Comparison of ENCODE assay signal across 19 cellular contexts in the genomic region with DNA sequence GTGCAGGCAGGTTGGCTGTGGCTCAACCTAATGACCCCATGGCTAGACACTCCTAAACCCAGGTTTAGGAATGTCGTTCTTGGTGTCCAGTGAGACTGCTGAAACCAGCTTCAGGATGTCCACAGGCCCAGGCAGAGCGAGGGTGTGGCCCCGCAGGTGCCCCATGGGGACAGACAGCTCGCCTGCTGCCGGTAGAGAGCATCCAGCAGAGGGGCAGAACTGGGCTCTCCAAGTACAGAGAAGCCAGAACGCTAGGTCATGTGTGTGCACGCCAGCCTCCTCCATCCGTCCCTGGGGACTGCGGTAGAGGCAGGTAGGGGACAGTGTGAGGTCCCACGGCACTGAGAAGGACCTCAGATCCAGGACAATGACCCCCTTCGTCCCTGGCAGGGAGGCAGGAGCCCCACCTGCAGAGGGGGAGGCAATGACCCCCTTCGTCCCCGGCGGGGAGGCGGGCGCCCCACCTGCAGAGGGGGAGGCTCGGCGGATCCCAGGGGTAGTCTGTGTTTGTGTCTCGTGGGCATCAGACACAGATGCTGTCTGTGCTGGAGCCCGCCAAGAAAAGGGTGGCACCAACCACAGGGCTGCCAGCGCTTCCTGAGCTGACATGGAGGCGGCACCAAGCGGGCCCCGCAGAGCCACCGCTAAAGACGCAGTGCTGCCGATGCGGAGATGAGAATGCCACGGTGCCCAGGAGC.
DNase-seq lines count a peak whose midpoint lies in the region; ATAC-seq and TF ChIP-seq lines count a peak whose summit lies in the region.
"Had no signal": no experiment of that assay in that cellular context is flagged by ENCODE, and none has a peak within 500 bp of the region (broad histone marks: within the 10 kb centered on the region; RNA-seq: fewer than 3 reads in every experiment).

No MANE protein-coding gene starts in this region.

- H3K9me3 ChIP-seq in lower lobe of right lung (no peaks in the 10 kb centered on the region), OCI-LY7 (ENCODE audit: low read length) (no peaks in the 10 kb centered on the region)
- H3K9me3 ChIP-seq: Caco-2 had no signal

- BruUV-seq in OCI-LY7 (replicated peaks; lab: Mats Ljungman, UMichigan) = no TSS peak

- H3K27ac ChIP-seq in lower lobe of right lung = no peak overlapping the region
- no peak overlapping the region for H3K27ac ChIP-seq in OCI-LY7 (ENCODE audit: low read depth, low read length, poor library complexity, severe bottlenecking)
- H3K27ac ChIP-seq: coronary artery, KMS-11 had no signal

- H3K4me2 ChIP-seq in OCI-LY7 (ENCODE audit: low read length) = no peak overlapping the region
- H3K4me2 ChIP-seq: KMS-11 had no signal

- no peaks in the 10 kb centered on the region for H3K36me3 Mint-ChIP-seq in activated CD8-positive, alpha-beta T cell treated with anti-CD3 and anti-CD28 coated beads, Interleukin-2, amount 10 ng/mL, durations not matched to agents 7 days and 5 days (ENCODE audit: low read depth)

- no peak overlapping the region for H2AFZ ChIP-seq in OCI-LY7 (ENCODE audit: low read length)

- H3K9me3 Mint-ChIP-seq in stimulated activated naive CD8-positive, alpha-beta T cell treated with anti-CD3 and anti-CD28 coated beads, Interleukin-15, amount 100 ng/mL, for 72 hours = no peaks in the 10 kb centered on the region
- no peaks in the 10 kb centered on the region for H3K9me3 Mint-ChIP-seq in activated CD8-positive, alpha-beta T cell treated with anti-CD3 and anti-CD28 coated beads, Interleukin-2, amount 10 ng/mL, durations not matched to agents 7 days and 5 days (ENCODE audit: insufficient read depth)

- no peak overlapping the region for H3K27ac Mint-ChIP-seq in stimulated activated naive CD8-positive, alpha-beta T cell treated with anti-CD3 and anti-CD28 coated beads, Interleukin-15, amount 100 ng/mL, for 72 hours
- H3K27ac Mint-ChIP-seq in activated CD8-positive, alpha-beta T cell treated with anti-CD3 and anti-CD28 coated beads, Interleukin-2, amount 10 ng/mL, durations not matched to agents 7 days and 5 days = peak overlapping the region; percentile 58

- H3K27me3 ChIP-seq in lower lobe of right lung (ENCODE audit: low read depth) = peaks cover 63% of the 10 kb centered on the region

- intact Hi-C loops in lower lobe of right lung (cut with DNase I) (no loop called here), OCI-LY7 (cut with micrococcal nuclease; ENCODE audit: unreplicated experiment) (no loop called here)

- DNase-seq in stimulated activated naive CD8-positive, alpha-beta T cell treated with anti-CD3 and anti-CD28 coated beads, Interleukin-15, amount 100 ng/mL, for 72 hours = no peak
- DNase-seq in stimulated activated naive CD8-positive, alpha-beta T cell treated with anti-CD3 and anti-CD28 coated beads, Interleukin-15, Interleukin-2, amounts not matched to agents 100 U/mL and 50 U/mL, for 24 hours = no peak
- no peak for DNase-seq in activated CD8-positive, alpha-beta T cell treated with anti-CD3 and anti-CD28 coated beads, Interleukin-2, amount 10 ng/mL, durations not matched to agents 7 days and 5 days
- peak; percentile 42 for DNase-seq in lower lobe of right lung
- no peak for DNase-seq in OCI-LY7 (ENCODE audit: low spot score)
- no peak for DNase-seq in SW480 (ENCODE audit: low spot score)
- no peak for DNase-seq in DMS79 treated with DMSO at 0.1 percent for 48 hours (lab: John Stamatoyannopoulos, UW)
- DNase-seq: activated gamma-delta T cell; foreskin fibroblast; NCI-H1092; NCI-H2081 treated with DMSO at 0.1 percent for 48 hours; NCI-H524; SIG-M5; stimulated activated CD4-positive, alpha-beta T cell treated with anti-CD3 and anti-CD28 coated beads, Interleukin-2, amount 100 ng/mL, for 48 hours; T-helper 9 cell had no signal

- POLR2A ChIA-PET in activated CD8-positive, alpha-beta T cell treated with anti-CD3 and anti-CD28 coated beads, Interleukin-2, amount 10 ng/mL, durations not matched to agents 7 days and 5 days (lab: Charles Lee) = no interaction called here
- POLR2A ChIA-PET in OCI-LY7 (lab: Charles Lee) = no interaction called here

- H3K36me3 ChIP-seq in lower lobe of right lung (no peaks in the 10 kb centered on the region), OCI-LY7 (ENCODE audit: insufficient read depth, low read length) (no peaks in the 10 kb centered on the region)

- no peaks in the 10 kb centered on the region for H3K4me1 ChIP-seq in lower lobe of right lung
- no peaks in the 10 kb centered on the region for H3K4me1 ChIP-seq in OCI-LY7 (ENCODE audit: insufficient read depth, low read length, poor library complexity, severe bottlenecking)
- H3K4me1 ChIP-seq: Caco-2 had no signal

- CTCF ChIA-PET in activated CD8-positive, alpha-beta T cell treated with anti-CD3 and anti-CD28 coated beads, Interleukin-2, amount 10 ng/mL, durations not matched to agents 7 days and 5 days (lab: Charles Lee) = no interaction called here
- CTCF ChIA-PET in OCI-LY7 (lab: Charles Lee; ENCODE audit: unreplicated experiment) = no interaction called here

- peak overlapping the region; percentile 42 to 67 for H3K4me3 Mint-ChIP-seq in stimulated activated naive CD8-positive, alpha-beta T cell treated with anti-CD3 and anti-CD28 coated beads, Interleukin-15, amount 100 ng/mL, for 72 hours
- no peak overlapping the region for H3K4me3 Mint-ChIP-seq in activated CD8-positive, alpha-beta T cell treated with anti-CD3 and anti-CD28 coated beads, Interleukin-2, amount 10 ng/mL, durations not matched to agents 7 days and 5 days

- no peaks in the 10 kb centered on the region for H4K20me1 ChIP-seq in OCI-LY7 (ENCODE audit: insufficient read depth, low read length)

- TF ChIP-seq CTCF in lower lobe of right lung (IDR thresholded peaks at IDR 0.05) (no peak), OCI-LY7 (conservative IDR thresholded peaks at IDR 0.05; ENCODE audit: low read length) (no peak)

- no peaks in the 10 kb centered on the region for H3K79me2 ChIP-seq in OCI-LY7 (ENCODE audit: insufficient read depth, low read depth, low read length)

- peak; percentile 10 for ATAC-seq in stimulated activated naive CD8-positive, alpha-beta T cell treated with anti-CD3 and anti-CD28 coated beads, Interleukin-15, amount 100 ng/mL, for 72 hours
- no peak for ATAC-seq in stimulated activated naive CD8-positive, alpha-beta T cell treated with anti-CD3 and anti-CD28 coated beads, Interleukin-15, Interleukin-2, amounts not matched to agents 100 U/mL and 50 U/mL, for 24 hours
- no peak for ATAC-seq in activated CD8-positive, alpha-beta T cell treated with anti-CD3 and anti-CD28 coated beads, Interleukin-2, amount 10 ng/mL, durations not matched to agents 7 days and 5 days
- ATAC-seq in lower lobe of right lung = no peak
- no peak for ATAC-seq in HG02678 (IDR thresholded peaks at IDR 0.05; ENCODE audit: unreplicated experiment)

- H3K4me3 ChIP-seq in lower lobe of right lung = no peak overlapping the region
- no peak overlapping the region for H3K4me3 ChIP-seq in OCI-LY7 (ENCODE audit: low read depth, low read length, poor library complexity, severe bottlenecking)
- H3K4me3 ChIP-seq: coronary artery had no signal

- H3K27me3 Mint-ChIP-seq in stimulated activated naive CD8-positive, alpha-beta T cell treated with anti-CD3 and anti-CD28 coated beads, Interleukin-15, amount 100 ng/mL, for 72 hours = peaks cover 47% of the 10 kb centered on the region
- H3K27me3 Mint-ChIP-seq in activated CD8-positive, alpha-beta T cell treated with anti-CD3 and anti-CD28 coated beads, Interleukin-2, amount 10 ng/mL, durations not matched to agents 7 days and 5 days (ENCODE audit: low read depth) = no peaks in the 10 kb centered on the region

- no peaks in the 10 kb centered on the region for H3K9me2 ChIP-seq in OCI-LY7 (ENCODE audit: insufficient read depth, low read length)

- H3K4me1 Mint-ChIP-seq in stimulated activated naive CD8-positive, alpha-beta T cell treated with anti-CD3 and anti-CD28 coated beads, Interleukin-15, amount 100 ng/mL, for 72 hours = peaks cover 6% of the 10 kb centered on the region
- peaks cover 3% of the 10 kb centered on the region for H3K4me1 Mint-ChIP-seq in activated CD8-positive, alpha-beta T cell treated with anti-CD3 and anti-CD28 coated beads, Interleukin-2, amount 10 ng/mL, durations not matched to agents 7 days and 5 days (ENCODE audit: low read depth)
